In the genomic region with DNA sequence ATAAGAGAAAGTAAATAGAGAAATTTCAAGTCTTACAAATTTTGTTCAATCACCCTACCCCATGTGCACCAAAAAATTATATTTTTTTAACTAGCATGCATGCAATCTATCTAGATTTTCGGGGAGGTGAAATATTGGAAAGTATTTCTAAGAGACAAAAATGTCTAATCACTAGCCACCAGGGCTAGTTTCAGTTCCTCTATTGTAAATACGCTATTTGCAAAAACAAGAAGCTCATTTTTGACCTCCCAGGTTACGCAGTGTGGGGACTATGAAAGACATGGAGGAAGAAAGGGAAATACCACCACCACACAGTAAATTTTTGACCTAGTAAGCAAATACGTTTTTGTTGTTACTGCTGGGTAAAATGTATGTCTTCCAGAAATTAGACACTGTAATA, we compare ENCODE assay signal across 11 cellular contexts. TPM values are rescaled to one million over a fixed set of nuclear protein-coding genes. Genes with fewer than 3 reads are reported as not detected.
DNase-seq lines count a peak whose midpoint lies in the region; ATAC-seq lines count a peak whose summit lies in the region.
"Had no signal": no experiment of that assay in that cellular context is flagged by ENCODE, and none has a peak within 500 bp of the region (broad histone marks: within the 10 kb centered on the region; RNA-seq: fewer than 3 reads in every experiment).

No MANE protein-coding gene starts in this region.

- no peaks in the 10 kb centered on the region; the same call in 1 of the 2 replicates for H3K4me1 ChIP-seq in Karpas-422 (ENCODE audit: low read length)
- no peaks in the 10 kb centered on the region for H3K4me1 ChIP-seq in CD4-positive, alpha-beta memory T cell (ENCODE audit: insufficient read depth, low read length)

- no peaks in the 10 kb centered on the region for H3K79me2 ChIP-seq in Karpas-422 (ENCODE audit: low read length)

- no peaks in the 10 kb centered on the region for H3K9me2 ChIP-seq in Karpas-422 (replicated peaks; ENCODE audit: insufficient read depth, low read length)

- no peak overlapping the region for H3K27ac ChIP-seq in Karpas-422 (ENCODE audit: low read length)
- H3K27ac ChIP-seq in CD4-positive, alpha-beta memory T cell (ENCODE audit: low read depth, low read length): no peak overlapping the region
- H3K27ac ChIP-seq: uterus had no signal

- H4K20me1 ChIP-seq in Karpas-422 (ENCODE audit: insufficient read depth, low read depth, low read length): no peaks in the 10 kb centered on the region

- H3K4me1 Mint-ChIP-seq in activated CD4-positive, alpha-beta T cell treated with anti-CD3 and anti-CD28 coated beads for 36 hours: peaks cover 6% of the 10 kb centered on the region
- H3K4me1 Mint-ChIP-seq in CD4-positive, alpha-beta memory T cell: peaks cover 0 to 8% (median 3%) of the 10 kb centered on the region in 4 donors

- ATAC-seq in GM19328 (IDR thresholded peaks at IDR 0.05; ENCODE audit: unreplicated experiment) (peak; percentile 52), HG02885 (IDR thresholded peaks at IDR 0.05; ENCODE audit: poor library complexity, unreplicated experiment) (peak; percentile 72), GM19455 (IDR thresholded peaks at IDR 0.05; ENCODE audit: unreplicated experiment) (no peak), left colon (no peak)
- no peak for ATAC-seq in activated CD4-positive, alpha-beta T cell treated with anti-CD3 and anti-CD28 coated beads for 36 hours

- no peak overlapping the region for H3K4me3 ChIP-seq in Karpas-422 (ENCODE audit: low read length)
- no peak overlapping the region for H3K4me3 ChIP-seq in CD4-positive, alpha-beta memory T cell (ENCODE audit: low read length in 2 of 2)

- DNase-seq in CD1c-positive myeloid dendritic cell (ENCODE audit: extremely low spot score) (peak; percentile 34), Karpas-422 (peak; percentile 51), left colon (no peak)
- no peak for DNase-seq in activated CD4-positive, alpha-beta T cell treated with anti-CD3 and anti-CD28 coated beads for 36 hours
- DNase-seq in CD4-positive, alpha-beta memory T cell: no peak
- DNase-seq: uterus had no signal

- H3K36me3 ChIP-seq in Karpas-422 (ENCODE audit: insufficient read depth, low read length): no peaks in the 10 kb centered on the region
- no peaks in the 10 kb centered on the region for H3K36me3 ChIP-seq in CD4-positive, alpha-beta memory T cell (ENCODE audit: insufficient read depth, low read length)
- H3K36me3 ChIP-seq: uterus had no signal

- H3K27ac Mint-ChIP-seq in activated CD4-positive, alpha-beta T cell treated with anti-CD3 and anti-CD28 coated beads for 36 hours: no peak overlapping the region
- H3K27ac Mint-ChIP-seq in CD4-positive, alpha-beta memory T cell: no peak overlapping the region

- H3K27me3 Mint-ChIP-seq in activated CD4-positive, alpha-beta T cell treated with anti-CD3 and anti-CD28 coated beads for 36 hours: peaks cover 15% of the 10 kb centered on the region
- H3K27me3 Mint-ChIP-seq in CD4-positive, alpha-beta memory T cell: peaks cover 3 to 7% of the 10 kb centered on the region in 2 donors

- no peaks in the 10 kb centered on the region for H3K9me3 ChIP-seq in Karpas-422 (ENCODE audit: low read length)
- no peaks in the 10 kb centered on the region for H3K9me3 ChIP-seq in CD4-positive, alpha-beta memory T cell (ENCODE audit: control insufficient read depth in 1 of 2, low read length in 2 of 2)
- H3K9me3 ChIP-seq: uterus had no signal

- H2AFZ ChIP-seq in Karpas-422 (ENCODE audit: low read length): no peak overlapping the region

- H3K36me3 Mint-ChIP-seq in activated CD4-positive, alpha-beta T cell treated with anti-CD3 and anti-CD28 coated beads for 36 hours (ENCODE audit: low read depth): no peaks in the 10 kb centered on the region
- peaks cover 0 to 2% of the 10 kb centered on the region in 2 donors for H3K36me3 Mint-ChIP-seq in CD4-positive, alpha-beta memory T cell

- H3K27me3 ChIP-seq in Karpas-422 (ENCODE audit: low read length): no peaks in the 10 kb centered on the region
- H3K27me3 ChIP-seq in CD4-positive, alpha-beta memory T cell (ENCODE audit: insufficient read depth, low read length): no peaks in the 10 kb centered on the region
- H3K27me3 ChIP-seq: uterus had no signal

- no peak overlapping the region for H3K9ac ChIP-seq in Karpas-422 (ENCODE audit: low read length)

- CTCF ChIA-PET in activated CD4-positive, alpha-beta T cell treated with anti-CD3 and anti-CD28 coated beads for 36 hours (lab: Charles Lee): no interaction called here
- CTCF ChIA-PET in CD4-positive, alpha-beta memory T cell (lab: Charles Lee; ENCODE audit: partially characterized antibody): no interaction called here

- intact Hi-C loops in activated CD4-positive, alpha-beta T cell treated with anti-CD3 and anti-CD28 coated beads for 36 hours (cut with DNase I, micrococcal nuclease): loop anchor here in 1 of 2 experiments (10.0 kb wide), 2 partner anchors 308 to 352 kb away; partner anchors contain the start of genes RLIM and UPRT
- intact Hi-C loops in left colon (cut with DNase I, micrococcal nuclease): no loop called here
- intact Hi-C loops in CD4-positive, alpha-beta memory T cell (cut with micrococcal nuclease): loop anchor here (10.0 kb wide), 2 partner anchors 602 to 682 kb away; partner anchors contain the start of gene ZDHHC15

- no peak overlapping the region for H3K4me3 Mint-ChIP-seq in activated CD4-positive, alpha-beta T cell treated with anti-CD3 and anti-CD28 coated beads for 36 hours
- peak overlapping the region in 1 of 8 donors; percentile 75 for H3K4me3 Mint-ChIP-seq in CD4-positive, alpha-beta memory T cell

- H3K9me3 Mint-ChIP-seq in activated CD4-positive, alpha-beta T cell treated with anti-CD3 and anti-CD28 coated beads for 36 hours (ENCODE audit: low read depth): no peaks in the 10 kb centered on the region
- H3K9me3 Mint-ChIP-seq in CD4-positive, alpha-beta memory T cell: peaks cover 0 to 4% (median 0%) of the 10 kb centered on the region in 8 donors

- no peak overlapping the region for H3K4me2 ChIP-seq in Karpas-422 (ENCODE audit: low read depth, low read length, poor library complexity, severe bottlenecking)

- POLR2A ChIA-PET in activated CD4-positive, alpha-beta T cell treated with anti-CD3 and anti-CD28 coated beads for 36 hours (lab: Charles Lee): no interaction called here
- POLR2A ChIA-PET in CD4-positive, alpha-beta memory T cell (lab: Charles Lee; ENCODE audit: partially characterized antibody): no interaction called here

RNA-seq across cellular contexts. Expression of gene NEXMIF, which starts 2.3 kb away (rescaled TPM):
- total RNA-seq in Karpas-422 (2014; rRNA removed; shearing (Covaris generic); ENCODE audit: low replicate concordance): not detected in 2 replicates
- under 1 TPM; 0.33 to 0.37 TPM for total RNA-seq in activated CD4-positive, alpha-beta T cell treated with anti-CD3 and anti-CD28 coated beads for 36 hours
- 1 to 10 TPM; 1.0 to 1.4 TPM for total RNA-seq in left colon
- 1 to 10 TPM; 1.1 to 1.2 TPM for total RNA-seq in CD4-positive, alpha-beta memory T cell
- polyA plus RNA-seq in CD4-positive, alpha-beta memory T cell: under 1 TPM; 0.20 to 0.50 TPM
- total RNA-seq: LHCN-M2 had no signal
- polyA plus RNA-seq: AG04450 had no signal

Comparison
In these comparisons a context has a peak if more than half of its experiments do, and no peak if none do; other contexts are left out.
1. DNase-seq: peak in CD1c-positive myeloid dendritic cell (single experiment) and Karpas-422 (single experiment); none in activated CD4-positive, alpha-beta T cell treated with anti-CD3 and anti-CD28 coated beads for 36 hours (single experiment), left colon (0 of 2) and CD4-positive, alpha-beta memory T cell (0 of 5).
2. ATAC-seq: peak in GM19328 (single experiment) and HG02885 (single experiment); none in GM19455 (single experiment), activated CD4-positive, alpha-beta T cell treated with anti-CD3 and anti-CD28 coated beads for 36 hours (single experiment) and left colon (single experiment).